In the genomic region with DNA sequence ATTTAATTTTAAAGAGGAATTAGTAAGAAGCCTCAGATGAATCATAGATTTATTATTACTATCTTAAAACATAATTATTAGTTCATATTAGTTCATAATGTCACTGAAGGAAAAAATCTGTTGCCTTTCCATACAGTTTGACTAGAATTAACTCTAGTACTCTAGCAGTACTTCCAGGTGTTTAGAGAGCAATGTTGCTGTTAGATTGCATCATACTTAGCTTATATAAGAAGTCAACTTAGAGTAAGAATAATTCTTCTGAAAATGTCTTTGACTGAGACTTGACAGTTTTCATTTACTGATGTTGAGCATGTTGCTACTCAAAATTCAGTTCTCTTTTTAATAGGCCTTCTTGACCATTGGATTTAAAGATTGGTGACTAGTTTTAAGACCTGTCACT, we compare ENCODE assay signal across 1 cellular context.
A peak's percentile ranks its signal among the peaks of the same experiment; 100 is the strongest.
TF ChIP-seq lines count a peak whose summit lies in the region.

No MANE protein-coding gene starts in this region.

TF ChIP-seq in K562, 482 proteins besides CTCF, POLR2A, EP300 and RAD21 (continued from another document):
- no peak for TF ChIP-seq MLLT1 (IDR thresholded peaks at IDR 0.05)
- no peak for TF ChIP-seq ZNF764 (CRISPR knock-in tag; IDR thresholded peaks at IDR 0.05; ENCODE audit: low read depth)
- peak; percentile 61 for TF ChIP-seq HMBOX1 (IDR thresholded peaks at IDR 0.05)
- 0 out of 2 replicates have a peak, but pooled peaks have one; percentile 24 for TF ChIP-seq MGA (IDR thresholded peaks at IDR 0.05)
- TF ChIP-seq JUND (IDR thresholded peaks at IDR 0.05; ENCODE audit: borderline replicate concordance, low read depth, low read length), result peak; percentile 78
- peak; percentile 69; the same call in 2 of the 3 replicates for TF ChIP-seq JUND (tag; IDR thresholded peaks at IDR 0.05; ENCODE audit: borderline replicate concordance, low read depth, low read length)
- TF ChIP-seq SMAD4 (CRISPR knock-in tag; conservative IDR thresholded peaks at IDR 0.05), result peak; percentile 26; the same call in 1 of the 2 replicates
- no peak for TF ChIP-seq FOS (IDR thresholded peaks at IDR 0.05; ENCODE audit: extremely low read depth, insufficient read length)
- 0 out of 2 replicates have a peak, but pooled peaks have one; percentile 40 for TF ChIP-seq ZNF668 (CRISPR knock-in tag; IDR thresholded peaks at IDR 0.05)
- TF ChIP-seq ZNF445 (CRISPR knock-in tag; IDR thresholded peaks at IDR 0.05; ENCODE audit: low read depth), result no peak
- TF ChIP-seq PTBP1 (IDR thresholded peaks at IDR 0.05; ENCODE audit: low read depth, low read length), result no peak
- TF ChIP-seq, protein P1, sequence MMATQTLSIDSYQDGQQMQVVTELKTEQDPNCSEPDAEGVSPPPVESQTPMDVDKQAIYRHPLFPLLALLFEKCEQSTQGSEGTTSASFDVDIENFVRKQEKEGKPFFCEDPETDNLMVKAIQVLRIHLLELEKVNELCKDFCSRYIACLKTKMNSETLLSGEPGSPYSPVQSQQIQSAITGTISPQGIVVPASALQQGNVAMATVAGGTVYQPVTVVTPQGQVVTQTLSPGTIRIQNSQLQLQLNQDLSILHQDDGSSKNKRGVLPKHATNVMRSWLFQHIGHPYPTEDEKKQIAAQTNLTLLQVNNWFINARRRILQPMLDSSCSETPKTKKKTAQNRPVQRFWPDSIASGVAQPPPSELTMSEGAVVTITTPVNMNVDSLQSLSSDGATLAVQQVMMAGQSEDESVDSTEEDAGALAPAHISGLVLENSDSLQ (IDR thresholded peaks at IDR 0.05), result peak; percentile 41
- TF ChIP-seq ATF7 (IDR thresholded peaks at IDR 0.05), result peak; percentile 85; the same call in 1 of the 2 replicates
- TF ChIP-seq MEIS2 (IDR thresholded peaks at IDR 0.05; ENCODE audit: partially characterized antibody), result peak; percentile 35
- peak; percentile 92 for TF ChIP-seq ZSCAN32 (CRISPR knock-in tag; IDR thresholded peaks at IDR 0.05)
- peak; percentile 86 for TF ChIP-seq CEBPG (CRISPR knock-in tag; IDR thresholded peaks at IDR 0.05)
- TF ChIP-seq CEBPG (tag; conservative IDR thresholded peaks at IDR 0.05 in 1 of 2, IDR thresholded peaks at IDR 0.05 in 1 of 2), result peak; percentile 98 to 99
- TF ChIP-seq EP400 (IDR thresholded peaks at IDR 0.05), result peak; percentile 49
- peak; percentile 39; the same call in 1 of the 2 replicates for TF ChIP-seq SMARCA4 (IDR thresholded peaks at IDR 0.05)
- TF ChIP-seq BDP1 (IDR thresholded peaks at IDR 0.05; ENCODE audit: insufficient read depth, insufficient read length), result no peak
- TF ChIP-seq MYC (IDR thresholded peaks at IDR 0.05; ENCODE audit: low read depth, low read length), result peak; percentile 33; the same call in 1 of the 2 replicates
- no peak for TF ChIP-seq MYC (CRISPR knock-in tag; IDR thresholded peaks at IDR 0.05; ENCODE audit: borderline replicate concordance, low read depth)
- 0 out of 2 replicates have a peak, but pooled peaks have one; percentile 21 for TF ChIP-seq BACH1 (tag; IDR thresholded peaks at IDR 0.05)
- no peak for TF ChIP-seq ZC3H11A (IDR thresholded peaks at IDR 0.05; ENCODE audit: low read depth, low read length)
TF ChIP-seq in K562: peak in this region for 28.
